ENCODE assay signal across 27 cellular contexts in genomic region chr16:6570520-6570919, GRCh38.
"Had no signal": no experiment of that assay in that cellular context is flagged by ENCODE, and none has a peak within 500 bp of the region (broad histone marks: within the 10 kb centered on the region; RNA-seq: fewer than 3 reads in every experiment).

No MANE protein-coding gene starts in this region.

- DNase-seq: activated effector memory CD4-positive, alpha-beta T cell treated with anti-CD3 and anti-CD28 coated beads, Interleukin-2, amount 50 U/mL, for 16 hours; activated effector memory CD4-positive, alpha-beta T cell treated with Interleukin-2 at 50 U/mL for 16 hours; activated gamma-delta T cell; activated gamma-delta T cell treated with Interleukin-2 at 50 U/mL for 16 hours; activated naive CD4-positive, alpha-beta T cell; activated naive CD4-positive, alpha-beta T cell treated with anti-CD3 and anti-CD28 coated beads for 36 hours; activated naive CD4-positive, alpha-beta T cell treated with anti-CD3 and anti-CD28 coated beads, Interleukin-2, amount 10 ng/mL, durations not matched to agents 7 days and 5 days; activated naive CD4-positive, alpha-beta T cell treated with anti-CD3 and anti-CD28 coated beads, Interleukin-2, amount 50 U/mL, for 16 hours; activated naive CD4-positive, alpha-beta T cell treated with Interleukin-2 at 50 U/mL for 16 hours; activated naive CD8-positive, alpha-beta T cell treated with anti-CD3 and anti-CD28 coated beads for 36 hours; activated naive CD8-positive, alpha-beta T cell treated with anti-CD3 and anti-CD28 coated beads, Interleukin-2, amount 10 ng/mL, durations not matched to agents 7 days and 5 days; activated naive CD8-positive, alpha-beta T cell treated with anti-CD3 and anti-CD28 coated beads, Interleukin-2, amount 50 U/mL, for 24 hours; activated T-cell treated with anti-CD3 and anti-CD28 coated beads, Interleukin-2, amount 50 U/mL, for 1 hour; activated T-cell treated with anti-CD3 and anti-CD28 coated beads, Interleukin-2, amount 50 U/mL, for 24 hours; activated T-cell treated with anti-CD3 and anti-CD28 coated beads, Interleukin-2, amount 50 U/mL, for 4 hours; activated T-cell treated with anti-CD3 and anti-CD28 coated beads, Interleukin-2, amount 50 U/mL, for 48 hours; activated T-cell treated with anti-CD3 and anti-CD28 coated beads, Interleukin-2, amount 50 U/mL, for 72 hours; adrenal gland; amniotic stem cell; anterior cingulate cortex; aorta; body of pancreas; brain microvascular endothelial cell; central memory CD4-positive, alpha-beta T cell had no signal

- H3K9me3 ChIP-seq: adrenal gland, ascending aorta, body of pancreas, breast epithelium had no signal

- H3K4me1 ChIP-seq: adrenal gland, ascending aorta, body of pancreas, breast epithelium had no signal

- H3K4me3 ChIP-seq: adrenal gland, ascending aorta, body of pancreas, breast epithelium, cardiac muscle cell had no signal

- H3K27ac ChIP-seq: adrenal gland, ascending aorta, body of pancreas, brain microvascular endothelial cell, breast epithelium, cardiac muscle cell had no signal

- H3K36me3 ChIP-seq: adrenal gland, ascending aorta, brain microvascular endothelial cell, breast epithelium, cardiac muscle cell had no signal
